In the genomic region with DNA sequence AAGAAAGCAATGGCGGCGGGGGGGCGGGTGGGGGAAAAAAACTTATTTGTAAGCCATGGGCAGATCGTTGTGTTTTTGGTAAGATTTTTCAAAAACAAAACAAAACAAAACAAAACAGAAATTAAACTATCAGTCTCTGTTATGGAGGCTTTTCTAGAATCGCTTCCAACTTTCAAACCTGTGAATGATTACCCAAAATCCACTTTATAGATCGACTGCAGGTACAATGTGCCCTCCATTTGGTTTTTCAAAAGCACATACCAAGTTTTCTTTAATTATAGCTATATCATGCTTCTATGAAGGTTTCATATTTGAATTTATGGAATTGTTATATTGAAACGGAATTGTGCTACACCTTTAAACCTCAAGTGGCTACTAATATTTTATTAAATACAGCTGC, we compare ENCODE assay signal across 33 cellular contexts.
"Had no signal": no experiment of that assay in that cellular context is flagged by ENCODE, and none has a peak within 500 bp of the region (broad histone marks: within the 10 kb centered on the region; RNA-seq: fewer than 3 reads in every experiment).

No MANE protein-coding gene starts in this region.

- H3K36me3 ChIP-seq: ascending aorta, cardiac muscle cell, WERI-Rb-1 had no signal

- ATAC-seq: activated CD4-positive, alpha-beta T cell treated with anti-CD3 and anti-CD28 coated beads for 36 hours; activated CD4-positive, CD25-positive, alpha-beta regulatory T cell treated with anti-CD3 and anti-CD28 coated beads, Interleukin-2, amount 50 U/mL, for 24 hours; activated CD8-positive, alpha-beta memory T cell treated with anti-CD3 and anti-CD28 coated beads, Interleukin-2, amount 10 ng/mL, durations not matched to agents 7 days and 5 days; activated CD8-positive, alpha-beta T cell treated with anti-CD3 and anti-CD28 coated beads, Interleukin-2, amount 10 ng/mL, durations not matched to agents 7 days and 5 days; activated naive CD8-positive, alpha-beta T cell treated with anti-CD3 and anti-CD28 coated beads, Interleukin-2, amount 50 U/mL, for 24 hours; WTC11 had no signal

- FAIRE-seq: bronchial epithelial cell, TTC549 had no signal

- H3K27me3 ChIP-seq: ascending aorta, cardiac muscle cell had no signal

- H3K4me3 ChIP-seq: ascending aorta, cardiac muscle cell had no signal

- DNase-seq: activated CD4-positive, alpha-beta memory T cell treated with anti-CD3 and anti-CD28 coated beads, Interleukin-2, amount 10 ng/mL, durations not matched to agents 7 days and 5 days; activated CD4-positive, alpha-beta T cell treated with anti-CD3 and anti-CD28 coated beads for 1 hour; activated CD4-positive, alpha-beta T cell treated with anti-CD3 and anti-CD28 coated beads for 36 hours; activated CD4-positive, alpha-beta T cell treated with anti-CD3 and anti-CD28 coated beads for 48 hours; activated CD4-positive, alpha-beta T cell treated with anti-CD3 and anti-CD28 coated beads, Interleukin-2, amount 10 ng/mL, durations not matched to agents 7 days and 5 days; activated CD4-positive, alpha-beta T cell treated with anti-CD3 and anti-CD28 coated beads, Interleukin-2, amount 50 U/mL, for 48 hours; activated CD4-positive, CD25-positive, alpha-beta regulatory T cell; activated CD8-positive, alpha-beta memory T cell treated with anti-CD3 and anti-CD28 coated beads for 24 hours; activated CD8-positive, alpha-beta memory T cell treated with anti-CD3 and anti-CD28 coated beads, Interleukin-2, amount 10 ng/mL, durations not matched to agents 7 days and 5 days; activated CD8-positive, alpha-beta memory T cell treated with anti-CD3 and anti-CD28 coated beads, Interleukin-2, amount 50 U/mL, for 48 hours; activated CD8-positive, alpha-beta T cell treated with anti-CD3 and anti-CD28 coated beads, Interleukin-2, amount 10 ng/mL, durations not matched to agents 7 days and 5 days; activated effector memory CD4-positive, alpha-beta T cell treated with Interleukin-2 at 50 U/mL for 16 hours; activated gamma-delta T cell; activated naive CD4-positive, alpha-beta T cell treated with anti-CD3 and anti-CD28 coated beads, Interleukin-2, amount 10 ng/mL, durations not matched to agents 7 days and 5 days; activated naive CD4-positive, alpha-beta T cell treated with Interleukin-2 at 50 U/mL for 16 hours; activated naive CD8-positive, alpha-beta T cell treated with anti-CD3 and anti-CD28 coated beads, Interleukin-2, amount 10 ng/mL, durations not matched to agents 7 days and 5 days; activated naive CD8-positive, alpha-beta T cell treated with anti-CD3 and anti-CD28 coated beads, Interleukin-2, amount 50 U/mL, for 24 hours; activated T-cell treated with anti-CD3 and anti-CD28 coated beads, Interleukin-2, amount 50 U/mL, for 24 hours; activated T-cell treated with anti-CD3 and anti-CD28 coated beads, Interleukin-2, amount 50 U/mL, for 48 hours; amygdala; anterior cingulate cortex; caudate nucleus; cerebellar nuclear complex; T-helper 1 cell; T-helper 2 cell; T-helper 9 cell; WERI-Rb-1 had no signal

- H3K9me3 ChIP-seq: ascending aorta had no signal

- H3K27ac ChIP-seq: ascending aorta, cardiac muscle cell, WERI-Rb-1 had no signal

- H3K4me1 ChIP-seq: ascending aorta had no signal
